Comparison of ENCODE assay signal across 11 cellular contexts in genomic region chr19:40286235-40286530, GRCh38. TPM values are rescaled to one million over a fixed set of nuclear protein-coding genes. Genes with fewer than 3 reads are reported as not detected.
DNase-seq lines count a peak whose midpoint lies in the region; ATAC-seq and TF ChIP-seq lines count a peak whose summit lies in the region.
"Had no signal": no experiment of that assay in that cellular context is flagged by ENCODE, and none has a peak within 500 bp of the region (broad histone marks: within the 10 kb centered on the region; RNA-seq: fewer than 3 reads in every experiment).

No MANE protein-coding gene starts in this region.

- H3K9me3 ChIP-seq in HUES64 (ENCODE audit: insufficient read depth, low read depth, low read length): no peaks in the 10 kb centered on the region

- BruUV-seq in MCF 10A (replicated peaks; lab: Mats Ljungman, UMichigan): no TSS peak

- no peaks in the 10 kb centered on the region for H3K27me3 Mint-ChIP-seq in MCF 10A (ENCODE audit: insufficient read depth, unreplicated experiment)
- no peaks in the 10 kb centered on the region for H3K27me3 Mint-ChIP-seq in natural killer cell treated with Interleukin-12 subunit alpha and Interleukin-12 subunit beta and Interleukin-15 and Interleukin-18, amount 100 ng/mL, for 72 hours

- no peak overlapping the region for H3K9ac ChIP-seq in HUES64 (ENCODE audit: low read depth, low read length)

- TF ChIP-seq CTCF in AG10803 (conservative IDR thresholded peaks at IDR 0.05; ENCODE audit: low read length): no peak
- no peak for TF ChIP-seq CTCF in MCF 10A (IDR thresholded peaks at IDR 0.05; ENCODE audit: unreplicated experiment)
- TF ChIP-seq CTCF in brain microvascular endothelial cell (IDR thresholded peaks at IDR 0.05; ENCODE audit: low read depth, low read length, missing control alignments): no peak

- in situ Hi-C loops in KBM-7 (cut with MboI; ENCODE audit: low pct_unique_long_range_greater_than_20kb, low sequenced_read_pairs) (no loop called here), brain microvascular endothelial cell (cut with HindIII; ENCODE audit: low pct_ligation_motif_present, low sequenced_read_pairs) (no loop called here)

- POLR2A ChIA-PET in MCF 10A (lab: Yijun Ruan, JAX): interaction anchor here (0.9 to 2.5 kb wide), 6 partner anchors 9 to 157 kb away, joined by 3 to 15 read pairs (median 4); partner anchors contain the start of genes C19orf47 and PLD3

- no peaks in the 10 kb centered on the region for H3K9me3 Mint-ChIP-seq in MCF 10A (ENCODE audit: unreplicated experiment)
- H3K9me3 Mint-ChIP-seq in natural killer cell treated with Interleukin-12 subunit alpha and Interleukin-12 subunit beta and Interleukin-15 and Interleukin-18, amount 100 ng/mL, for 72 hours: no peaks in the 10 kb centered on the region

- H3K4me1 Mint-ChIP-seq in MCF 10A (ENCODE audit: insufficient read depth, unreplicated experiment): peaks cover 15% of the 10 kb centered on the region
- H3K4me1 Mint-ChIP-seq in natural killer cell treated with Interleukin-12 subunit alpha and Interleukin-12 subunit beta and Interleukin-15 and Interleukin-18, amount 100 ng/mL, for 72 hours (ENCODE audit: low read depth in 2 of 2): peaks cover 32 to 38% of the 10 kb centered on the region in 2 donors

- WGBS in HUES64: 86% methylated on average over 11 of the region's 11 CpGs

- peak overlapping the region; percentile 58 for H3K4me3 ChIP-seq in AG10803 (ENCODE audit: low read length)
- peak overlapping the region; percentile 96; the same call in 1 of the 2 replicates for H3K4me3 ChIP-seq in HUES64 (ENCODE audit: low read length)
- no peak overlapping the region for H3K4me3 ChIP-seq in brain microvascular endothelial cell (ENCODE audit: low read depth, low read length)

- peak overlapping the region; percentile 100 for H3K27ac Mint-ChIP-seq in MCF 10A (ENCODE audit: low read depth, unreplicated experiment)
- H3K27ac Mint-ChIP-seq in natural killer cell treated with Interleukin-12 subunit alpha and Interleukin-12 subunit beta and Interleukin-15 and Interleukin-18, amount 100 ng/mL, for 72 hours: peak overlapping the region; percentile 95 to 98

- DNase-seq in AG10803 (ENCODE audit: low read depth) (no peak), MCF 10A (ENCODE audit: unreplicated experiment) (no peak), KBM-7 (no peak), brain microvascular endothelial cell (no peak), dermis blood vessel endothelial cell (no peak)
- no peak for DNase-seq in natural killer cell treated with Interleukin-12 subunit alpha and Interleukin-12 subunit beta and Interleukin-15 and Interleukin-18, amount 100 ng/mL, for 72 hours (ENCODE audit: low spot score)
- DNase-seq in stimulated activated CD4-positive, alpha-beta T cell treated with anti-CD3 and anti-CD28 coated beads, Interleukin-1b, Interleukin-23, amount 100 ng/mL, for 48 hours: no peak
- DNase-seq: activated CD8-positive, alpha-beta memory T cell treated with anti-CD3 and anti-CD28 coated beads for 24 hours; NCI-H187; stimulated activated CD4-positive, alpha-beta T cell treated with anti-CD3 and anti-CD28 coated beads, Interleukin-2, amount 100 ng/mL, for 48 hours had no signal

- intact Hi-C loops in MCF 10A (cut with micrococcal nuclease): no loop called here

- 0 out of 2 replicates have a peak, but pooled peaks cover 4% of the 10 kb centered on the region for H3K4me1 ChIP-seq in HUES64 (ENCODE audit: insufficient read depth, low read length)

- no peaks in the 10 kb centered on the region for H3K27me3 ChIP-seq in HUES64 (ENCODE audit: insufficient read depth, low read length)
- no peaks in the 10 kb centered on the region for H3K27me3 ChIP-seq in brain microvascular endothelial cell (replicated peaks)

- H3K27ac ChIP-seq in HUES64 (ENCODE audit: low read depth, low read length): peak overlapping the region; percentile 92; the same call in 1 of the 2 replicates
- H3K27ac ChIP-seq in brain microvascular endothelial cell: no peak overlapping the region

- H3K36me3 Mint-ChIP-seq in MCF 10A (ENCODE audit: insufficient read depth, unreplicated experiment): no peaks in the 10 kb centered on the region
- peaks cover 5% of the 10 kb centered on the region for H3K36me3 Mint-ChIP-seq in natural killer cell treated with Interleukin-12 subunit alpha and Interleukin-12 subunit beta and Interleukin-15 and Interleukin-18, amount 100 ng/mL, for 72 hours

- 0 out of 2 replicates have a peak, but pooled peaks cover 3% of the 10 kb centered on the region for H3K36me3 ChIP-seq in HUES64 (ENCODE audit: insufficient read depth, low read length)
- H3K36me3 ChIP-seq in brain microvascular endothelial cell (replicated peaks): no peaks in the 10 kb centered on the region

- CTCF ChIA-PET in MCF 10A (lab: Yijun Ruan, JAX): interaction anchor here (0.6 to 0.7 kb wide), 4 partner anchors 10 to 1131 kb away, joined by 3 to 5 read pairs (median 3); no protein-coding TSS in a partner anchor

- ATAC-seq in natural killer cell treated with Interleukin-12 subunit alpha and Interleukin-12 subunit beta and Interleukin-15 and Interleukin-18, amount 100 ng/mL, for 72 hours: no peak

- peak overlapping the region; percentile 92 for H3K4me3 Mint-ChIP-seq in MCF 10A (ENCODE audit: unreplicated experiment)
- peak overlapping the region; percentile 97 for H3K4me3 Mint-ChIP-seq in natural killer cell treated with Interleukin-12 subunit alpha and Interleukin-12 subunit beta and Interleukin-15 and Interleukin-18, amount 100 ng/mL, for 72 hours

RNA-seq across cellular contexts. Expression of gene AKT2, which starts 1.0 kb away (rescaled TPM):
- polyA plus RNA-seq in HUES64 (2013, experiment 1 of 2): 65.5 TPM
- polyA plus RNA-seq in HUES64 (2013, experiment 2 of 2): 63.8 TPM
- total RNA-seq in MCF 10A (2022): 108 and 111 TPM in 2 replicates
- total RNA-seq in natural killer cell treated with Interleukin-12 subunit alpha and Interleukin-12 subunit beta and Interleukin-15 and Interleukin-18, amount 100 ng/mL, for 72 hours: 100 to 1,000 TPM; 131 to 180 TPM
- total RNA-seq in dermis blood vessel endothelial cell: 37.3 and 45.8 TPM in 2 replicates

RNA-seq across cellular contexts. Expression of gene CCNP, which starts 59.7 kb away (rescaled TPM):
- polyA plus RNA-seq in HUES64 (2013, experiment 1 of 2): not detected
- polyA plus RNA-seq in HUES64 (2013, experiment 2 of 2): not detected
- total RNA-seq in MCF 10A (2022) (2.1 and 2.2 TPM in 2 replicates), dermis blood vessel endothelial cell (0.09 and 0.34 TPM in 2 replicates)
- under 1 TPM in 1 of 2 donors, not detected in 1; 0.98 TPM for total RNA-seq in natural killer cell treated with Interleukin-12 subunit alpha and Interleukin-12 subunit beta and Interleukin-15 and Interleukin-18, amount 100 ng/mL, for 72 hours
